In the genomic region with DNA sequence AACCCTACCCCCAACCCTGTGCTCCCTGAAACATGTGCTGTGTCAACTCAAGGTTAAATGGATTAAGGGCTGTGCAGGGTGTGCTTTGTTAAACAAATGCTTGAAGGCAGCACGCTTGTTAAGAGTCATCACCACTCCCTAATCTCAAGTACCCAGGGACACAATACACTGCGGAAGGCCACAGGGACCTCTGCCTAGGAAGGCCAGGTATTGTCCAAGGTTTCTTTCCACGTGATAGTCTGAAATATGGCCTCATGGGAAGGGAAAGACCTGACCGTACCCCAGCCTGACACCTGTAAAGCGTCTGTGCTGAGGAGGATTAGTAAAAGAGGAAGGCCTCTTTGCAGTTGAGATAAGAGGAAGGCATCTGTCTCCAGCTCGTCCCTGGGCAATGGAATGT, we compare ENCODE assay signal across 1 cellular context.
TF ChIP-seq lines count a peak whose summit lies in the region.

No MANE protein-coding gene starts in this region.

TF ChIP-seq in HEK293, 187 proteins besides CTCF, POLR2A, EP300 and RAD21:
- peak; percentile 55; the same call in 1 of the 2 replicates for TF ChIP-seq KLF1 (tag by site-specific recombination; IDR thresholded peaks at IDR 0.05)
